In the genomic region with DNA sequence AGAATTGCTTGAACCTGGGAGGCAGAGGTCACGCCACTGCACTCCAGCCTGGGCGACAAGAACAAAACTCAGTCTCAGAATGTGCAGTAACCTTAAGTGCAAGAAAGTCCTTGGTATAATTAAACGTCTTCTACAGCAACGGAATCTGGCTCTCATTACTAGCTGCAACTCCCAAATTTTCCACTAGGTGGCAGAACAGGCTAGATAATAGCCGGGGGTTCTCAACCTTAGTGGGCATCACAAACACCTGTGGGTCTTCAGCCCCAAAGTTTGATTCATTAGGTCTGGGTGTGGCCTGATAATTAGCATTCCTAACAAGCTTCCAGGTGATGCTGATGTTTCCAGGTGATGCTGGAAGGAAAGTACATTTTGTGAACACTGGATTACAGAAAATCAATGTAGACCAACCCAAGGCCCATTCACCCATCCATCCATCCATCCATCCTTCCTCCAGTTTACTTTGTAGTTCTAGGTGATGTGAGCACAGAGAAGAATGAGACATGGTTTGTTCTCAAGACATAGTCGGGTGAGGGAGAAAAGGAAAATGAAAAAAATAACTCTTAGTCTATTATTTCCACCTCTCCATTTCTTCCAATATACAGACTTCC, we compare ENCODE assay signal across 8 cellular contexts. TPM values are rescaled to one million over a fixed set of nuclear protein-coding genes. Genes with fewer than 3 reads are reported as not detected.
A peak's percentile ranks its signal among the peaks of the same experiment; 100 is the strongest.
DNase-seq lines count a peak whose midpoint lies in the region.

No MANE protein-coding gene starts in this region.

- H3K36me3 ChIP-seq in HAP-1 (replicated peaks): peaks cover 2% of the 10 kb centered on the region; the same call in 1 of the 2 replicates

- peak; percentile 9 for DNase-seq in DMS53 treated with DMSO at 0.1 percent for 48 hours (lab: John Stamatoyannopoulos, UW; ENCODE audit: unreplicated experiment)
- peak; percentile 49 to 78 for DNase-seq in HAP-1 (ENCODE audit: low spot score in 2 of 2)
- DNase-seq in NCI-H2227 treated with DMSO at 0.1 percent for 48 hours (lab: John Stamatoyannopoulos, UW): peak; percentile 18
- peak; percentile 44 to 74 for DNase-seq in activated CD4-positive, alpha-beta T cell treated with anti-CD3 and anti-CD28 coated beads, Interleukin-2, amount 50 U/mL, for 24 hours (ENCODE audit: low read depth in 1 of 2, low spot score in 1 of 2)
- DNase-seq in dermis microvascular lymphatic vessel endothelial cell (ENCODE audit: low read depth in 2 of 2): peak; percentile 29 to 56
- DNase-seq in medulla oblongata (ENCODE audit: extremely low spot score): peak; percentile 84
- peak; percentile 10 to 49 for DNase-seq in stimulated activated CD8-positive, alpha-beta memory T cell treated with anti-CD3 and anti-CD28 coated beads, Interleukin-4, amount 100 ng/mL, for 1 hour (ENCODE audit: low read depth in 2 of 2, low spot score in 1 of 2)
- no peak for DNase-seq in GOT3 (lab: John Stamatoyannopoulos, UW)

- H3K27me3 ChIP-seq in HAP-1 (ENCODE audit: low read depth): no peaks in the 10 kb centered on the region

- in situ Hi-C loops in HAP-1 (cut with MboI; ENCODE audit: low sequenced_read_pairs): loop anchor here (5.0 to 10.0 kb wide), 2 partner anchors 181 to 309 kb away; no protein-coding TSS in a partner anchor

- no peaks in the 10 kb centered on the region for H3K4me1 ChIP-seq in HAP-1

- no peaks in the 10 kb centered on the region for H3K9me3 ChIP-seq in HAP-1

- no peak overlapping the region for H3K4me3 ChIP-seq in HAP-1

RNA-seq across cellular contexts. Expression of a gene that starts 37.3 kb away (rescaled TPM):
- 25.7 and 30.2 TPM in 2 replicates for total RNA-seq in dermis microvascular lymphatic vessel endothelial cell

RNA-seq across cellular contexts. Expression of a gene that starts 41.7 kb away (rescaled TPM):
- 3.7 and 5.7 TPM in 2 replicates for total RNA-seq in dermis microvascular lymphatic vessel endothelial cell
